ENCODE assay signal across 8 cellular contexts in genomic region chr1:107140703-107141490, GRCh38. TPM values are rescaled to one million over a fixed set of nuclear protein-coding genes. Genes with fewer than 3 reads are reported as not detected.
DNase-seq lines count a peak whose midpoint lies in the region; ATAC-seq and TF ChIP-seq lines count a peak whose summit lies in the region.

Gene NTNG1, plus strand, starts transcription at chr1:107141039.

- H3K4me1 Mint-ChIP-seq in naive B cell, result peaks cover 16 to 21% (median 17%) of the 10 kb centered on the region in 3 donors

- TF ChIP-seq CTCF in WERI-Rb-1 (IDR thresholded peaks at IDR 0.05; ENCODE audit: low read depth, low read length), result no peak
- no peak for TF ChIP-seq CTCF in esophagus muscularis mucosa (IDR thresholded peaks at IDR 0.05)
- no peak for TF ChIP-seq CTCF in adrenal gland (IDR thresholded peaks at IDR 0.05)

- DNase-seq in DMS 273 (lab: John Stamatoyannopoulos, UW; ENCODE audit: unreplicated experiment) (peak; percentile 63), DMS 273 treated with DMSO at 0.1 percent for 48 hours (lab: John Stamatoyannopoulos, UW) (no peak), WERI-Rb-1 (no peak), esophagus muscularis mucosa (ENCODE audit: extremely low spot score) (no peak), naive B cell (peak; percentile 38), HCEC 1CT (no peak), adrenal gland (no peak)

- H3K4me3 Mint-ChIP-seq in naive B cell, result peak within 1 kb of the TSS; percentile 91 to 98 (median 92)

- peak within 1 kb of the TSS; percentile 29 to 92 (median 84) for H3K27ac Mint-ChIP-seq in naive B cell

- no peak for TF ChIP-seq EP300 in esophagus muscularis mucosa (IDR thresholded peaks at IDR 0.05)

- intact Hi-C loops in esophagus muscularis mucosa (cut with DNase I), result no loop called here
- intact Hi-C loops in adrenal gland (cut with DNase I), result no loop called here

- H3K36me3 ChIP-seq in WERI-Rb-1 (no peaks in the 10 kb centered on the region), esophagus muscularis mucosa (no peaks in the 10 kb centered on the region), adrenal gland (replicated peaks in 1 of 2) (no peaks in the 10 kb centered on the region)

- H3K27me3 ChIP-seq in WERI-Rb-1 (ENCODE audit: insufficient read depth, low read depth, severe bottlenecking), result no peaks in the 10 kb centered on the region
- peaks cover 0 to 4% (median 0%) of the 10 kb centered on the region in 4 donors for H3K27me3 ChIP-seq in esophagus muscularis mucosa
- peaks cover 6% of the 10 kb centered on the region for H3K27me3 ChIP-seq in adrenal gland

- H3K4me3 ChIP-seq in WERI-Rb-1 (ENCODE audit: low read depth, low read length) (peak within 1 kb of the TSS; percentile 84), esophagus muscularis mucosa (peak within 1 kb of the TSS; percentile 64 to 70 (median 66)), adrenal gland (peak within 1 kb of the TSS in 2 of 4 donors; percentile 10 to 60)

- TF ChIP-seq POLR2A in esophagus muscularis mucosa (IDR thresholded peaks at IDR 0.05; ENCODE audit: low read depth) (no peak), adrenal gland (IDR thresholded peaks at IDR 0.05) (no peak)

- H3K27me3 Mint-ChIP-seq in naive B cell, result peaks cover 29 to 49% (median 41%) of the 10 kb centered on the region in 3 donors

- H3K9me3 Mint-ChIP-seq in naive B cell, result no peaks in the 10 kb centered on the region

- ATAC-seq in HG03045 (IDR thresholded peaks at IDR 0.05; ENCODE audit: unreplicated experiment), result peak; percentile 43
- ATAC-seq in naive B cell (ENCODE audit: low read depth in 2 of 2), result peak; percentile 66 to 69

- H3K27ac ChIP-seq in WERI-Rb-1, result no peak within 1 kb of the TSS
- peak within 1 kb of the TSS in 2 of 4 donors; percentile 55 to 70 for H3K27ac ChIP-seq in esophagus muscularis mucosa (replicated peaks in 1 of 4)
- H3K27ac ChIP-seq in adrenal gland, result peak within 1 kb of the TSS in 1 of 5 donors; percentile 13

- no peaks in the 10 kb centered on the region for H3K36me3 Mint-ChIP-seq in naive B cell

- WGBS in esophagus muscularis mucosa, result under 1% methylated on average over 21 of the region's 79 CpGs
- 1 to 3% (median 2%) methylated on average over 21 to 79 of the region's 79 CpGs for WGBS in adrenal gland, 4 donors

- H3K4me1 ChIP-seq in esophagus muscularis mucosa, result peaks cover 15 to 31% (median 21%) of the 10 kb centered on the region in 4 donors
- H3K4me1 ChIP-seq in adrenal gland (replicated peaks in 1 of 2), result peaks cover 12 to 19% of the 10 kb centered on the region in 2 donors

- H3K9me3 ChIP-seq in WERI-Rb-1 (ENCODE audit: severe bottlenecking) (no peaks in the 10 kb centered on the region), esophagus muscularis mucosa (no peaks in the 10 kb centered on the region), adrenal gland (replicated peaks in 1 of 3) (no peaks in the 10 kb centered on the region)

RNA-seq across cellular contexts. Expression of gene NTNG1, which starts in this region (rescaled TPM):
- 1 to 10 TPM in 3 of 4 donors, under 1 TPM in 1; 0.78 to 4.2 (median 2.4) TPM for total RNA-seq in esophagus muscularis mucosa
- 1 to 10 TPM in 3 of 6 donors, under 1 TPM in 2, not detected in 1; 0.52 to 2.2 (median 1.1) TPM for polyA plus RNA-seq in naive B cell (ENCODE audit: low read depth in 6 of 6)
- 1 to 10 TPM in 3 of 8 donors, under 1 TPM in 3, not detected in 2; 0.13 to 4.3 (median 2.3) TPM for total RNA-seq in adrenal gland
- polyA plus RNA-seq in adrenal gland, result 1 to 10 TPM; 1.2 to 4.6 (median 2.8) TPM

Comparison
In these comparisons a context has a peak if more than half of its experiments do, and no peak if none do; other contexts are left out.
1. DNase-seq: peak in DMS 273 (single experiment) and naive B cell (single experiment); none in DMS 273 treated with DMSO at 0.1 percent for 48 hours (single experiment), WERI-Rb-1 (single experiment), esophagus muscularis mucosa (single experiment), HCEC 1CT (single experiment) and adrenal gland (0 of 7).